ENCODE assay signal across 12 cellular contexts in the genomic region with DNA sequence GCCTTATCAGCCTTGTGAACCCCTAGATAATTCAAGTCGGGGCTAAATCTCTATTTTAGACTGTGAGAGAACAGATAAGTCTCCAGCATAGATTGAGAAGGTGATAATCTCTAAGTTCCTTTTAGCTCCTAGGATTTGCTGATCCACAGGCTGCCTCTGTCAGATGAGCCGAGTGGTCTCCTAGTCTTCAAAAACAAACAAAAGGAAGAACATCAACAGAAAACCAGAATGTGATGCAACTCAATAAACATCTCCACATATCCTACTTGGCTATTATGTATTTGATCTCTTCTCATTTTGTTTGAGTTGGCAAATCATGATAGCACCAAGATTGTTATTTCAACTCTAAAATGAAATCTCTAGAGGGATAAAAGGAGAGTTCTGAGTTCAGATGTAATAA.
"Had no signal": no experiment of that assay in that cellular context is flagged by ENCODE, and none has a peak within 500 bp of the region (broad histone marks: within the 10 kb centered on the region; RNA-seq: fewer than 3 reads in every experiment).

No MANE protein-coding gene starts in this region.

- H3K4me3 ChIP-seq: coronary artery, tibial artery had no signal

- H3K27ac ChIP-seq: coronary artery, tibial artery had no signal

- ATAC-seq: activated CD4-positive, CD25-positive, alpha-beta regulatory T cell treated with anti-CD3 and anti-CD28 coated beads, Interleukin-2, amount 50 U/mL, for 24 hours; esophagus mucosa had no signal

- H3K36me3 ChIP-seq: tibial artery had no signal

- DNase-seq: activated CD4-positive, alpha-beta T cell treated with anti-CD3 and anti-CD28 coated beads, Interleukin-2, amount 50 U/mL, for 4 hours; activated naive CD4-positive, alpha-beta T cell; activated naive CD8-positive, alpha-beta T cell treated with anti-CD3 and anti-CD28 coated beads, Interleukin-2, amount 10 ng/mL, durations not matched to agents 7 days and 5 days; activated T-cell treated with anti-CD3 and anti-CD28 coated beads for 4 hours; central memory CD4-positive, alpha-beta T cell; foreskin melanocyte; stimulated activated CD4-positive, alpha-beta T cell treated with anti-CD3 and anti-CD28 coated beads, Interleukin-4, amount 100 ng/mL, for 1 hour; stimulated activated naive CD4-positive, alpha-beta T cell; tibial artery had no signal

- H3K4me1 ChIP-seq: tibial artery had no signal

- H3K27me3 ChIP-seq: tibial artery had no signal

- H3K9me3 ChIP-seq: tibial artery had no signal
